In the genomic region with DNA sequence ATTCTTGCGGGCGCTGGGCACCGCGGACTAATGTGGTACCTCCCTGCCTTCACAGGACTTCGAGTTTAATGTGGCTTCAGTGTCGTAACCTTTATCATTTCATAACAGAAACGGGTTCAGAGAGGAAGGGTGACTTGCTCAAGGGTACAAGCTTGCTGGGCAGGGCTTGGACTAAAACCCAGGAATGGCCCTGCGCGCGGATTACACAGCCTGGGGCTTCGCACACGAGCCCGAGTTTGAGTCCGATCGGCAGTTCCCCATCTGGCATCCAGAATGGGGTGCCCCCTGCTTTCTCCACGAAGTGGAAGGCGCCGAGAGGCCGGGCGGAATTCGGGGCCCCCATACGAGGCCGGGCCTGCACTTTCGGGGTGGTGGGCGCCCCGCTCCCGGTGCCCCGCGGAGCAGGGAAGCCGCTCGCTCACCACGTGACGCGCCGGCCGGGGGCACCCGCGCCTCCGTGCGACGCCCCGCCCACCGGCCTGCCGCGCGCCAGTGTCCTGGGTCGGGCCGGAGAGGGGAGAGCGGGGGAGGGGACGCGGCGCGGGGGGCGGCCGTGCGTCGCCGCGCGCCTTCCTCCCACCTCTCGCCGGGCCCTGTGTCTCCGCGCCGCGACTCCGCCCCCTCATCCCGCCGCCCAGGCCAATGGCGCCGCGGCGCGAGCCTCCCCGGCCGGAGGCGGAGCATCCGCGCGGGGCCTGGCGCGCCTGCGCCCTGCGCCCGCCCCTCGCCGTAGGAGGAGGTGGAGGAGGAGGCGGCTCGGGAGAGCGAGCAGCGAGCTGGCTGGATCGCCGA, we compare ENCODE assay signal across 8 cellular contexts. TPM values are rescaled to one million over a fixed set of nuclear protein-coding genes. Genes with fewer than 3 reads are reported as not detected.
A peak's percentile ranks its signal among the peaks of the same experiment; 100 is the strongest.
DNase-seq lines count a peak whose midpoint lies in the region; ATAC-seq and TF ChIP-seq lines count a peak whose summit lies in the region.

A gene with protein sequence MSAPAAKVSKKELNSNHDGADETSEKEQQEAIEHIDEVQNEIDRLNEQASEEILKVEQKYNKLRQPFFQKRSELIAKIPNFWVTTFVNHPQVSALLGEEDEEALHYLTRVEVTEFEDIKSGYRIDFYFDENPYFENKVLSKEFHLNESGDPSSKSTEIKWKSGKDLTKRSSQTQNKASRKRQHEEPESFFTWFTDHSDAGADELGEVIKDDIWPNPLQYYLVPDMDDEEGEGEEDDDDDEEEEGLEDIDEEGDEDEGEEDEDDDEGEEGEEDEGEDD (plus strand): TSS at position 722 of the 792 bp plus-strand sequence. CDS start 361 bp downstream, outside the sequence.

- no TSS peak for BruUV-seq in IMR-90 (replicated peaks; lab: Mats Ljungman, UMichigan)

- H3K9me3 ChIP-seq in IMR-90 (ENCODE audit: control insufficient read depth, insufficient read depth, low read length) (no peaks in the 10 kb centered on the region), mucosa of descending colon (no peaks in the 10 kb centered on the region)

- intact Hi-C loops in IMR-90 (cut with micrococcal nuclease), result loop anchor here (1.0 to 2.0 kb wide), 2 partner anchors 32 to 53 kb away; partner anchors contain the start of gene DYNC2I2
- intact Hi-C loops in mucosa of descending colon (cut with DNase I, micrococcal nuclease), result no loop called here

- peak within 1 kb of the TSS; percentile 66 for H4K91ac ChIP-seq in IMR-90 (ENCODE audit: insufficient read depth, low read depth, low read length)

- peak within 1 kb of the TSS; percentile 82 to 86 for H4K8ac ChIP-seq in IMR-90 (ENCODE audit: low read depth in 2 of 2, low read length in 2 of 2)

- DNase-seq in Caki2 (ENCODE audit: low read depth), result peak; percentile 95
- peak; percentile 90 for DNase-seq in IMR-90
- peak; percentile 64 for DNase-seq in OCI-M2 (lab: John Stamatoyannopoulos, UW; ENCODE audit: unreplicated experiment)
- peak; percentile 81 for DNase-seq in activated T-cell treated with anti-CD3 and anti-CD28 coated beads for 4 hours
- peak; percentile 93 for DNase-seq in epithelial cell of esophagus (ENCODE audit: low read depth)
- DNase-seq in mucosa of descending colon, result peak; percentile 95 to 97 (median 97)
- peak; percentile 92 for DNase-seq in stimulated activated CD8-positive, alpha-beta memory T cell treated with anti-CD3 and anti-CD28 coated beads, Interleukin-4, amount 100 ng/mL, for 24 hours (ENCODE audit: low read depth)

- peak within 1 kb of the TSS; percentile 97 for H3K14ac ChIP-seq in IMR-90 (replicated peaks; ENCODE audit: low read depth, low read length)

- peak within 1 kb of the TSS; percentile 97 for H2AK9ac ChIP-seq in IMR-90 (replicated peaks; ENCODE audit: low read depth, low read length, poor library complexity)

- H3K56ac ChIP-seq in IMR-90 (ENCODE audit: extremely low read depth, insufficient read depth, low read length), result peak within 1 kb of the TSS; percentile 89

- H4K20me1 ChIP-seq in IMR-90 (ENCODE audit: insufficient read depth, low read length), result peaks cover 25% of the 10 kb centered on the region

- TF ChIP-seq POLR2A in IMR-90 (IDR thresholded peaks at IDR 0.05; ENCODE audit: low read depth, low read length), result no peak

- peak within 1 kb of the TSS; percentile 99 for H3K27ac ChIP-seq in IMR-90 (ENCODE audit: insufficient read depth, low read length)

- peak within 1 kb of the TSS; percentile 94 for H3K4me2 ChIP-seq in IMR-90 (ENCODE audit: low read depth, low read length)

- in situ Hi-C loops in Caki2 (cut with HindIII; ENCODE audit: low pct_unique_long_range_greater_than_20kb, low sequenced_read_pairs) (no loop called here), IMR-90 (cut with MboI; ENCODE audit: low sequenced_read_pairs) (no loop called here)

- H2BK5ac ChIP-seq in IMR-90 (ENCODE audit: low read depth, low read length, poor library complexity, severe bottlenecking), result peak within 1 kb of the TSS; percentile 88

- H3K9me1 ChIP-seq in IMR-90 (ENCODE audit: insufficient read depth, low read length), result peaks cover 25% of the 10 kb centered on the region

- no peaks in the 10 kb centered on the region for H3K27me3 ChIP-seq in IMR-90 (ENCODE audit: control insufficient read depth, insufficient read depth, low read length)

- H2BK15ac ChIP-seq in IMR-90 (ENCODE audit: low read depth, low read length), result peak within 1 kb of the TSS; percentile 9; the same call in 1 of the 3 replicates

- peak within 1 kb of the TSS; percentile 61 for H3K23ac ChIP-seq in IMR-90 (ENCODE audit: low read depth, low read length)

- TF ChIP-seq CTCF in IMR-90 (conservative IDR thresholded peaks at IDR 0.05; ENCODE audit: low read depth, low read length) (no peak), epithelial cell of esophagus (IDR thresholded peaks at IDR 0.05; ENCODE audit: insufficient read depth, low read depth, low read length, missing control alignments) (no peak), mucosa of descending colon (IDR thresholded peaks at IDR 0.05) (no peak)

- H3K4me1 ChIP-seq in IMR-90 (ENCODE audit: control insufficient read depth, insufficient read depth, low read length) (peaks cover 14% of the 10 kb centered on the region), mucosa of descending colon (ENCODE audit: low read depth) (peaks cover 39% of the 10 kb centered on the region)

- H2BK120ac ChIP-seq in IMR-90 (ENCODE audit: low read depth, low read length), result peak within 1 kb of the TSS; percentile 5; the same call in 1 of the 2 replicates

- H3K36me3 ChIP-seq in IMR-90 (ENCODE audit: control insufficient read depth, insufficient read depth, low read length), result peaks cover 12% of the 10 kb centered on the region
- H3K36me3 ChIP-seq in mucosa of descending colon (ENCODE audit: low read depth), result peaks cover 11% of the 10 kb centered on the region

- H3K4me3 ChIP-seq in IMR-90 (ENCODE audit: insufficient read depth, low read depth, low read length) (peak within 1 kb of the TSS; percentile 99), epithelial cell of esophagus (ENCODE audit: low read length) (peak within 1 kb of the TSS; percentile 81), mucosa of descending colon (peak within 1 kb of the TSS; percentile 87)

- POLR2A ChIA-PET in IMR-90 (lab: Charles Lee; ENCODE audit: unreplicated experiment), result no interaction called here

- peak; percentile 59 for ATAC-seq in GM21526 (IDR thresholded peaks at IDR 0.05; ENCODE audit: low FRiP score, unreplicated experiment)
- peak; percentile 90 for ATAC-seq in IMR-90 (ENCODE audit: low read depth)
- peak; percentile 84 for ATAC-seq in mucosa of descending colon

- H4K5ac ChIP-seq in IMR-90 (ENCODE audit: low read depth, low read length), result peak within 1 kb of the TSS; percentile 55

- dilution Hi-C loops in IMR-90 (cut with HindIII; ENCODE audit: low sequenced_read_pairs, unreplicated experiment), result no loop called here

- H2BK20ac ChIP-seq in IMR-90 (ENCODE audit: low read depth, low read length), result 0 out of 2 replicates have a peak within 1 kb of the TSS, but pooled peaks have one; percentile 1

- CTCF ChIA-PET in IMR-90 (lab: Yijun Ruan, JAX), result interaction anchor here (0.6 to 0.8 kb wide), 3 partner anchors 87 to 329 kb away, joined by 3 to 4 read pairs (median 4); no protein-coding TSS in a partner anchor

- peak within 1 kb of the TSS; percentile 89 for H2AK5ac ChIP-seq in IMR-90 (ENCODE audit: low read depth, low read length)

- 19% methylated on average over 15 of the region's 93 CpGs; no CpG with 5 or more reads in 1 of the 2 experiments for WGBS in IMR-90 (ENCODE audit: extremely low coverage in 2 of 2, insufficient read length in 1 of 2), 2 experiments

- H3K18ac ChIP-seq in IMR-90 (ENCODE audit: low read depth, low read length), result peak within 1 kb of the TSS; percentile 53

- peak within 1 kb of the TSS; percentile 90 for H3K9ac ChIP-seq in IMR-90 (ENCODE audit: low read depth, low read length)

- TF ChIP-seq RAD21 in IMR-90 (IDR thresholded peaks at IDR 0.05; ENCODE audit: low read length), result no peak

- peak within 1 kb of the TSS; percentile 89 for H3K4ac ChIP-seq in IMR-90 (ENCODE audit: low read depth, low read length)

- H2AFZ ChIP-seq in IMR-90 (replicated peaks; ENCODE audit: low read length, poor library complexity), result peak within 1 kb of the TSS; percentile 96

- peaks cover 26 to 63% of the 10 kb centered on the region in 2 experiments for H3K79me1 ChIP-seq in IMR-90 (ENCODE audit: low read depth in 1 of 2, low read length in 2 of 2)

TF ChIP-seq in IMR-90, 13 proteins besides CTCF, POLR2A, EP300 and RAD21:
- TF ChIP-seq CEBPB (IDR thresholded peaks at IDR 0.05; ENCODE audit: low read depth, low read length) (peak; percentile 16; the same call in 1 of the 2 replicates), MAZ (IDR thresholded peaks at IDR 0.05; ENCODE audit: borderline replicate concordance, low read depth, low read length) (peak; percentile 88; the same call in 1 of the 2 replicates), USF2 (IDR thresholded peaks at IDR 0.05; ENCODE audit: low read depth, low read length) (peak; percentile 92), RCOR1 (IDR thresholded peaks at IDR 0.05; ENCODE audit: insufficient replicate concordance, low read length) (no peak)

RNA-seq across cellular contexts. Expression of the gene that starts here (rescaled TPM):
- total RNA-seq in Caki2 (2014; rRNA removed; shearing (Covaris generic); ENCODE audit: low replicate concordance), result 476 and 595 TPM in 2 replicates
- total RNA-seq in IMR-90 (2012; rRNA removed) (182 and 587 TPM in 2 replicates), mucosa of descending colon (100 to 1,000 TPM; 174 to 272 (median 212) TPM)
- polyA plus RNA-seq in IMR-90 (2012; rRNA removed), result 80.2 and 104 TPM in 2 replicates
- polyA plus RNA-seq in IMR-90 (2012; cell fraction: cytosol; rRNA removed), result 13.7 and 17.9 TPM in 2 replicates
- 21.2 and 52.6 TPM in 2 replicates for polyA plus RNA-seq in IMR-90 (2012; cell fraction: nucleus; rRNA removed; ENCODE audit: low replicate concordance)

Comparison
In these comparisons a context has a peak if more than half of its experiments do, and no peak if none do; other contexts are left out.
1. Peak in every context shown above with its lines: DNase-seq, ATAC-seq, H3K4me3 ChIP-seq and H3K27ac ChIP-seq.